In genomic region chr12:63826002-63826585, GRCh38 we compare ENCODE assay signal across 8 cellular contexts. TPM values are rescaled to one million over a fixed set of nuclear protein-coding genes. Genes with fewer than 3 reads are reported as not detected.
DNase-seq lines count a peak whose midpoint lies in the region; ATAC-seq and TF ChIP-seq lines count a peak whose summit lies in the region.

No MANE protein-coding gene starts in this region.

- peak; percentile 75 for TF ChIP-seq CTCF in MCF 10A (IDR thresholded peaks at IDR 0.05; ENCODE audit: unreplicated experiment)
- TF ChIP-seq CTCF in kidney epithelial cell (IDR thresholded peaks at IDR 0.05; ENCODE audit: insufficient read depth, low read length, poor library complexity, severe bottlenecking): peak; percentile 74

- POLR2A ChIA-PET in MCF 10A (lab: Yijun Ruan, JAX): interaction anchor here (0.7 kb wide), 1 partner anchor 18 kb away, joined by 3 read pairs; the partner anchor contains the start of gene SRGAP1

- H3K36me3 Mint-ChIP-seq in MCF 10A (ENCODE audit: insufficient read depth, unreplicated experiment): no peaks in the 10 kb centered on the region

- no TSS peak for BruUV-seq in MCF 10A (replicated peaks; lab: Mats Ljungman, UMichigan)

- H2AFZ ChIP-seq in ACC112 (ENCODE audit: low read length, unreplicated experiment): peak overlapping the region; percentile 41

- peak; percentile 74 for ATAC-seq in GM18498 (IDR thresholded peaks at IDR 0.05; ENCODE audit: unreplicated experiment)
- peak; percentile 78 for ATAC-seq in HG03039 (IDR thresholded peaks at IDR 0.05; ENCODE audit: unreplicated experiment)
- no peak for ATAC-seq in GM19452 (IDR thresholded peaks at IDR 0.05; ENCODE audit: unreplicated experiment)

- H3K27ac Mint-ChIP-seq in MCF 10A (ENCODE audit: low read depth, unreplicated experiment): no peak overlapping the region

- H3K36me3 ChIP-seq in ACC112 (ENCODE audit: insufficient read depth, low read length) (no peaks in the 10 kb centered on the region), kidney epithelial cell (ENCODE audit: control insufficient read depth, insufficient read depth, low read length) (no peaks in the 10 kb centered on the region)

- H3K27me3 Mint-ChIP-seq in MCF 10A (ENCODE audit: insufficient read depth, unreplicated experiment): no peaks in the 10 kb centered on the region

- CTCF ChIA-PET in MCF 10A (lab: Yijun Ruan, JAX): interaction anchor here (0.6 to 3.4 kb wide), 28 partner anchors 10 to 872 kb away, joined by 3 to 44 read pairs (median 3); partner anchors contain the start of genes C12orf56 and SRGAP1

- no peak overlapping the region for H3K27ac ChIP-seq in ACC112 (ENCODE audit: low read depth, low read length)

- H3K4me1 ChIP-seq in ACC112 (ENCODE audit: control insufficient read depth, insufficient read depth, low read length, unreplicated experiment): peaks cover 10% of the 10 kb centered on the region

- peak; percentile 19 for DNase-seq in NCI-H510A (lab: John Stamatoyannopoulos, UW)
- DNase-seq in MCF 10A (ENCODE audit: unreplicated experiment): peak; percentile 76
- DNase-seq in kidney epithelial cell (ENCODE audit: low read depth): no peak
- DNase-seq in T1000 (lab: John Stamatoyannopoulos, UW): no peak

- H3K4me3 ChIP-seq in ACC112 (ENCODE audit: low read depth, low read length): peak overlapping the region; percentile 33; the same call in 1 of the 2 replicates
- no peak overlapping the region for H3K4me3 ChIP-seq in kidney epithelial cell (ENCODE audit: low read depth, low read length)

- H3K4me1 Mint-ChIP-seq in MCF 10A (ENCODE audit: insufficient read depth, unreplicated experiment): peaks cover 8% of the 10 kb centered on the region

- H3K79me2 ChIP-seq in ACC112 (ENCODE audit: control insufficient read depth, insufficient read depth, low read length, unreplicated experiment): no peaks in the 10 kb centered on the region

- intact Hi-C loops in MCF 10A (cut with micrococcal nuclease): loop anchor here (1.0 to 2.0 kb wide), 3 partner anchors 430 to 723 kb away; no protein-coding TSS in a partner anchor

- no peaks in the 10 kb centered on the region for H3K27me3 ChIP-seq in ACC112 (ENCODE audit: insufficient read depth, low read length)
- H3K27me3 ChIP-seq in kidney epithelial cell (ENCODE audit: control insufficient read depth, insufficient read depth, low read length): no peaks in the 10 kb centered on the region

- no peaks in the 10 kb centered on the region for H3K9me3 Mint-ChIP-seq in MCF 10A (ENCODE audit: unreplicated experiment)

- no peak overlapping the region for H3K4me3 Mint-ChIP-seq in MCF 10A (ENCODE audit: unreplicated experiment)

RNA-seq across cellular contexts. Expression of gene SRGAP1, which starts 18.4 kb away (rescaled TPM):
- 65.0 and 66.7 TPM in 2 replicates for total RNA-seq in MCF 10A (2022)
- 17.5 and 28.9 TPM in 2 replicates for total RNA-seq in kidney epithelial cell

RNA-seq across cellular contexts. Expression of gene RXYLT1, which starts 46.4 kb away (rescaled TPM):
- total RNA-seq in MCF 10A (2022) (21.1 and 26.7 TPM in 2 replicates), kidney epithelial cell (21.1 and 22.5 TPM in 2 replicates)

Comparison
In these comparisons a context has a peak if more than half of its experiments do, and no peak if none do; other contexts are left out.
1. DNase-seq: peak in NCI-H510A (single experiment) and MCF 10A (single experiment); none in kidney epithelial cell (single experiment) and T1000 (single experiment).